In the genomic region with DNA sequence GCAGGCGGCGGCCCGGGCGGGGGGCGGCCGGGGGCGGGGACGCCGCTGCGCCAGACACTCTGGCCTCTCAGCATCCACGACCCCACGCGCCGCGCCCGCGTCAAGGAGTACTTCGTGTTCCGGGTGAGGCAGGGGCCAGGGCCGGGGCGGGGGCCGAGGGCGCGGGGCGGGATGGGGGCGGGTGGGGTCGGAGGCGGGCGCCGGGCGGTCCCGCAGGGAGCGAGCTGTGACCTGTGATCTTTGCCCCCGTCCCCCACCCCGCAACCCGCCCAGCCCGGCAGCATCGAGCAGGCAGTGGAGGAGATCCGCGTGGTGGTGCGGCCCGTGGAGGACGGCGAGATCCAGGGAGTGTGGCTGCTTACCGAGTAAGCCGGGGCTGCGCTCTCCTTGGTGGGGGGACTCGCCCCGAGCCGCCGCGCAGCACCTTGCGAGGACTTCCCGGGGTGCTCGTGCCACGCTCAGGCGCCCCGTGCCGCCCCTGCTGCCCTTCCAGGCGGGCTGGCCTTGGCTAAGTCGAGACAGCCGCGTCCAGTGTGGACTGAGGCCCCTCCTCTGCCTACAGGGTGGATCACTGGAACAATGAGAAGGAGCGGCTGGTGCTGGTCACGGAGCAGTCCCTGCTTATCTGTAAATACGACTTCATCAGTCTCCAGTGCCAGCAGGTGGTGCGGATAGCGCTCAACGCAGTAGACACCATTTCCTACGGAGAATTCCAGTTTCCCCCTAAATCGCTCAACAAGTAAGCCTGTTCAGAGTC, we compare ENCODE assay signal across 8 cellular contexts. TPM values are rescaled to one million over a fixed set of nuclear protein-coding genes. Genes with fewer than 3 reads are reported as not detected.
DNase-seq lines count a peak whose midpoint lies in the region; ATAC-seq and TF ChIP-seq lines count a peak whose summit lies in the region.

No MANE protein-coding gene starts in this region.

- TF ChIP-seq CTCF in 22Rv1 (IDR thresholded peaks at IDR 0.05) (no peak), tibial nerve (IDR thresholded peaks at IDR 0.05) (no peak)

- TF ChIP-seq EP300 in tibial nerve (IDR thresholded peaks at IDR 0.05) = no peak

- H3K9me3 ChIP-seq in duodenal mucosa (ENCODE audit: control insufficient read depth in 1 of 2, low read length in 2 of 2) (no peaks in the 10 kb centered on the region), tibial nerve (no peaks in the 10 kb centered on the region)

- peaks cover 29% of the 10 kb centered on the region in 2 donors for H3K36me3 ChIP-seq in duodenal mucosa (ENCODE audit: control insufficient read depth in 1 of 2, insufficient read depth in 2 of 2, low read length in 2 of 2)
- H3K36me3 ChIP-seq in tibial nerve = peaks cover 2 to 38% (median 22%) of the 10 kb centered on the region in 3 donors

- ATAC-seq in GM18505 (IDR thresholded peaks at IDR 0.05; ENCODE audit: unreplicated experiment) = peak; percentile 11
- ATAC-seq in HG03432 (IDR thresholded peaks at IDR 0.05; ENCODE audit: unreplicated experiment) = peak; percentile 15

- peak overlapping the region; percentile 66 for H3K27ac ChIP-seq in 22Rv1
- peak overlapping the region; percentile 82 for H3K27ac ChIP-seq in duodenal mucosa (ENCODE audit: low read depth, low read length)
- peak overlapping the region; percentile 57 to 91 (median 83) for H3K27ac ChIP-seq in tibial nerve

- peak; percentile 72 for DNase-seq in SW480 (ENCODE audit: low spot score)
- DNase-seq in medulla oblongata (ENCODE audit: extremely low spot score) = peak; percentile 30
- no peak for DNase-seq in tibial nerve (ENCODE audit: low spot score in 2 of 2)
- DNase-seq in T-helper 9 cell = no peak

- H3K4me3 ChIP-seq in duodenal mucosa (ENCODE audit: low read depth in 1 of 2, low read length in 2 of 2) = peak overlapping the region; percentile 68 to 85
- H3K4me3 ChIP-seq in tibial nerve = peak overlapping the region; percentile 58 to 94 (median 85)

- WGBS in tibial nerve, 2 donors = 8% methylated on average over 23 to 28 of the region's 71 CpGs

- TF ChIP-seq POLR2A in GM18505 (IDR thresholded peaks at IDR 0.05; ENCODE audit: borderline replicate concordance, extremely low read depth, insufficient read depth, insufficient read length) (no peak), tibial nerve (IDR thresholded peaks at IDR 0.05) (no peak)

- peak overlapping the region; percentile 53 to 71 for H3K9ac ChIP-seq in duodenal mucosa (ENCODE audit: low read depth in 1 of 2, low read length in 2 of 2)

- H3K27me3 ChIP-seq in duodenal mucosa (ENCODE audit: control insufficient read depth in 1 of 2, insufficient read depth in 2 of 2, low read length in 2 of 2) (no peaks in the 10 kb centered on the region), tibial nerve (no peaks in the 10 kb centered on the region)

- H3K4me1 ChIP-seq in duodenal mucosa (ENCODE audit: control insufficient read depth in 1 of 2, insufficient read depth in 2 of 2, low read length in 2 of 2) (peaks cover 23 to 24% of the 10 kb centered on the region in 2 donors), tibial nerve (peaks cover 0 to 42% (median 22%) of the 10 kb centered on the region in 4 donors)

RNA-seq across cellular contexts. Expression of gene TPRG1L, which starts 0.5 kb away (rescaled TPM):
- total RNA-seq in tibial nerve = 10 to 100 TPM; 26.7 to 39.8 (median 34.7) TPM

RNA-seq across cellular contexts. Expression of gene MEGF6, which starts 14.0 kb away (rescaled TPM):
- 10 to 100 TPM; 25.3 to 63.3 (median 42.8) TPM for total RNA-seq in tibial nerve

RNA-seq across cellular contexts. Expression of gene WRAP73, which starts 24.6 kb away (rescaled TPM):
- 10 to 100 TPM; 11.1 to 17.1 (median 12.9) TPM for total RNA-seq in tibial nerve

RNA-seq across cellular contexts. Expression of gene TP73, which starts 27.0 kb away (rescaled TPM):
- total RNA-seq in tibial nerve = under 1 TPM in 1 of 4 donors, not detected in 3; 0.30 TPM

Comparison
In these comparisons a context has a peak if more than half of its experiments do, and no peak if none do; other contexts are left out.
1. DNase-seq: peak in SW480 (single experiment) and medulla oblongata (single experiment); none in tibial nerve (0 of 2) and T-helper 9 cell (single experiment).
2. Peak in every context shown above with its lines, with median percentiles within 50 percentile points of each other: H3K27ac ChIP-seq.